ENCODE assay signal across 10 cellular contexts in the genomic region with DNA sequence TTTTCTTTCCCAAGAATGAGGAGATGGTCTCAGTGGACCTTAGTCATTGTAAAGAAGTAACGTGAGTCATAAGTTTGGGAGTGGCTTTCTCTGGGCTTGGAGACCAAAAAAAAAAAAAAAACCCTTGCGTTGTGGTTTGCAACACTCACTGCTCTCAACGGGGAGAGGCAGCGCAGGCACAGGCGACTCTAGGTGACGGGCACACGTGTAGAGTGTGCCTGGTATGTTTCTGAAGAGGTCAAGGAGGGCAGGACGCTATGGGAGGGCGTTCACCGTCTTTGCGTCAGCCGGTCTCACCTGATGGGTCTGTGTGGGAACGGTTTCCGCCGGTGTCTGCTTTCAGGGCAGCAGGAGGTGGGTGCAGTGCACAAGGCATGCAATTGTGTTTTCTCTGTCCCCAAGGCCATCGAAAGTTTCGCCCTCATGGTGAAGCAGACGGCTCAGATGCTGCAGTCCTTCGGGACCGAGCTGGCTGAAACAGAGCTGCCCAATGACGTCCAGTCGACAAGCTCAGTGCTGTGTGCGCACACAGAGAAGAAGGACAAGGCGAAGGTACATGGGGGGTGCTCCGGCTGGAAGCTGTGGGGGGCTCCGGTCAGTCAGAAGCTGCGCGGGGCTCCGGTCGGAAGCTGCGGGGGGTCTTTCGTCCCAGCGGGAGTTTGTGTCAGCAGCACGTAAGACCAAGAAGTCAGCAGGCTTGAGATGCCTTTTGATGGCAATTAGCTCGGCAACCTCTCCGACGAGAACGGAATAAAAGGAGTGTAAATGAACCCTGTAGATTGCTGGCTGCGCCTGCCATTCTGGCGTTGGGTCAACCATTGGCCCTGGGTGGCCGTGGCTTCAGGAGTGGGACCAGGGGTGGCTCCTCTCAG. TPM values are rescaled to one million over a fixed set of nuclear protein-coding genes. Genes with fewer than 3 reads are reported as not detected.
DNase-seq lines count a peak whose midpoint lies in the region; TF ChIP-seq lines count a peak whose summit lies in the region.
"Had no signal": no experiment of that assay in that cellular context is flagged by ENCODE, and none has a peak within 500 bp of the region (broad histone marks: within the 10 kb centered on the region; RNA-seq: fewer than 3 reads in every experiment).

No MANE protein-coding gene starts in this region.

- DNase-seq in DMS79 treated with DMSO at 0.1 percent for 48 hours (lab: John Stamatoyannopoulos, UW): peak; percentile 92
- peak; percentile 45 for DNase-seq in NCI-H2107 (lab: John Stamatoyannopoulos, UW)
- DNase-seq in endodermal cell: no peak
- peak; percentile 76 for DNase-seq in posterior vena cava (ENCODE audit: low spot score)
- no peak for DNase-seq in esophagus squamous epithelium (lab: John Stamatoyannopoulos, UW)
- DNase-seq in activated CD4-positive, CD25-positive, alpha-beta regulatory T cell (lab: John Stamatoyannopoulos, UW): no peak
- no peak for DNase-seq in retina
- no peak for DNase-seq in central memory CD4-positive, alpha-beta T cell
- DNase-seq: NCI-H1694 treated with DMSO at 0.1 percent for 48 hours had no signal

- H3K9me3 Mint-ChIP-seq in endodermal cell: no peaks in the 10 kb centered on the region

- TF ChIP-seq CTCF in endodermal cell (conservative IDR thresholded peaks at IDR 0.05) (no peak), esophagus squamous epithelium (IDR thresholded peaks at IDR 0.05) (no peak)

- H3K27me3 ChIP-seq in endodermal cell (ENCODE audit: control insufficient read depth, insufficient read depth, low read length, poor library complexity, severe bottlenecking): no peaks in the 10 kb centered on the region
- no peaks in the 10 kb centered on the region for H3K27me3 ChIP-seq in esophagus squamous epithelium

- H3K9me3 ChIP-seq in endodermal cell (ENCODE audit: control insufficient read depth, low read length) (no peaks in the 10 kb centered on the region), esophagus squamous epithelium (no peaks in the 10 kb centered on the region)

- H3K4me1 ChIP-seq in endodermal cell (ENCODE audit: control insufficient read depth, insufficient read depth, low read length) (no peaks in the 10 kb centered on the region), esophagus squamous epithelium (no peaks in the 10 kb centered on the region)
- H3K4me1 ChIP-seq: parathyroid adenoma had no signal

- no peak for TF ChIP-seq POLR2A in esophagus squamous epithelium (IDR thresholded peaks at IDR 0.05)

- peak overlapping the region; percentile 61 for H3K27ac Mint-ChIP-seq in endodermal cell

- H3K27ac ChIP-seq in endodermal cell (ENCODE audit: low read depth, low read length) (no peak overlapping the region), esophagus squamous epithelium (no peak overlapping the region)
- H3K27ac ChIP-seq: parathyroid adenoma had no signal

- H3K4me3 Mint-ChIP-seq in endodermal cell: no peak overlapping the region

- no peaks in the 10 kb centered on the region for H3K36me3 ChIP-seq in endodermal cell (ENCODE audit: control insufficient read depth, insufficient read depth, low read length)
- peaks cover 0 to 52% (median 0%) of the 10 kb centered on the region in 3 donors for H3K36me3 ChIP-seq in esophagus squamous epithelium

- H3K4me3 ChIP-seq in endodermal cell (ENCODE audit: low read length) (no peak overlapping the region), esophagus squamous epithelium (no peak overlapping the region)

- H3K9ac ChIP-seq in endodermal cell (ENCODE audit: extremely low read depth, low read length, poor library complexity, severe bottlenecking): no peak overlapping the region
- H3K9ac ChIP-seq: parathyroid adenoma had no signal

- 83 to 92% methylated on average over 37 to 41 of the region's 41 CpGs for WGBS in endodermal cell (ENCODE audit: insufficient coverage in 1 of 2, insufficient read length in 1 of 2), 2 experiments
- 76 to 80% methylated on average over 21 to 26 of the region's 41 CpGs for WGBS in esophagus squamous epithelium, 2 donors

- no peaks in the 10 kb centered on the region for H3K27me3 Mint-ChIP-seq in endodermal cell (ENCODE audit: insufficient read depth)

- H3K4me1 Mint-ChIP-seq in endodermal cell: no peaks in the 10 kb centered on the region

- intact Hi-C loops in posterior vena cava (cut with DNase I) (no loop called here), esophagus squamous epithelium (cut with DNase I) (no loop called here)

- peaks cover 9% of the 10 kb centered on the region for H3K36me3 Mint-ChIP-seq in endodermal cell (ENCODE audit: low read depth)

RNA-seq across cellular contexts. Expression of gene F7, which starts 40.8 kb away (rescaled TPM):
- total RNA-seq in endodermal cell (1 to 10 TPM; 4.7 to 6.4 TPM), posterior vena cava (under 1 TPM in 1 of 2 donors, not detected in 1; 0.10 TPM), esophagus squamous epithelium (not detected)
- polyA plus RNA-seq in endodermal cell (2013, experiment 1 of 2): 2.3 TPM
- polyA plus RNA-seq in endodermal cell (2013, experiment 2 of 2): 1.2 TPM

RNA-seq across cellular contexts. Expression of gene F10, which starts 57.8 kb away (rescaled TPM):
- 10 to 100 TPM; 18.7 to 32.4 TPM for total RNA-seq in endodermal cell
- 15.5 TPM for polyA plus RNA-seq in endodermal cell (2013, experiment 1 of 2)
- 18.2 TPM for polyA plus RNA-seq in endodermal cell (2013, experiment 2 of 2)
- 10 to 100 TPM; 19.8 to 48.4 TPM for total RNA-seq in posterior vena cava
- total RNA-seq in esophagus squamous epithelium: 10 to 100 TPM in 1 of 4 donors, 1 to 10 TPM in 2, under 1 TPM in 1; 0.61 to 21.6 (median 4.5) TPM

Comparison
In these comparisons a context has a peak if more than half of its experiments do, and no peak if none do; other contexts are left out.
1. DNase-seq: peak in DMS79 treated with DMSO at 0.1 percent for 48 hours (single experiment), NCI-H2107 (single experiment) and posterior vena cava (single experiment); none in endodermal cell (single experiment), esophagus squamous epithelium (single experiment), activated CD4-positive, CD25-positive, alpha-beta regulatory T cell (0 of 4), retina (single experiment) and central memory CD4-positive, alpha-beta T cell (single experiment).
2. RNA of gene F7, which starts 40.8 kb away (total RNA-seq): 4.7 to 6.4 TPM in endodermal cell; 0.10 TPM in posterior vena cava and not detected in esophagus squamous epithelium; every median in the first group is over 4 times any median in the second.